ENCODE assay signal across 15 cellular contexts in the genomic region with DNA sequence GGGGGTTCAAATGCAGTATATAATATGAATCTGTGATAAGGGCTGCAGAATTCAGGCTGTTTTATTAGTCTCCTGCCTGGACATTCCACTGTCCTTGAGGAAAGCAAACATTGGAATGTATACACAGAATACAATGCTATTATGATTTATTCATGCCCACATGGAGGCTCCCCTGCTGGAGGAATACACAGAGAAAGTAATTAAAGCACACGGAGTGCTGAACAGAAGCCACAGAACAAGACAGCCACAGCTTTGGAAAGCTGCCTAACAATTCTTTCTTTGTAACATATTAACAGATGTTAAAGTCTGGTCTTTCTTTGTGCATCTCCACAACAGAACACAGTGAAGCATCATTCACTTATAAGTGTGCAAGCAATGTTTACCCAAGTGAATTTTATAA.
DNase-seq lines count a peak whose midpoint lies in the region; ATAC-seq and TF ChIP-seq lines count a peak whose summit lies in the region.
"Had no signal": no experiment of that assay in that cellular context is flagged by ENCODE, and none has a peak within 500 bp of the region (broad histone marks: within the 10 kb centered on the region; RNA-seq: fewer than 3 reads in every experiment).

No MANE protein-coding gene starts in this region.

- ATAC-seq in HG03175 (IDR thresholded peaks at IDR 0.05; ENCODE audit: unreplicated experiment) (no peak), GM21723 (IDR thresholded peaks at IDR 0.05; ENCODE audit: unreplicated experiment) (no peak)

- DNase-seq in Ammon's horn (ENCODE audit: low spot score) = peak; percentile 80
- DNase-seq in NCI-H146 (lab: John Stamatoyannopoulos, UW) = peak; percentile 85
- peak; percentile 45 for DNase-seq in left kidney (ENCODE audit: low read depth, low spot score)
- no peak for DNase-seq in ascending aorta (ENCODE audit: low spot score in 2 of 2)
- DNase-seq in stimulated activated CD4-positive, alpha-beta T cell treated with anti-CD3 and anti-CD28 coated beads, Interleukin-1b, Interleukin-23, amount 100 ng/mL, for 48 hours = no peak
- DNase-seq: activated CD4-positive, alpha-beta T cell treated with anti-CD3 and anti-CD28 coated beads for 4 hours; islet precursor cell; Karpas-422; NCI-H226; uterus had no signal

- H3K36me3 ChIP-seq in ascending aorta = no peaks in the 10 kb centered on the region
- H3K36me3 ChIP-seq: right atrium auricular region, uterus had no signal

- H3K9me3 ChIP-seq in ascending aorta = no peaks in the 10 kb centered on the region
- H3K9me3 ChIP-seq: right atrium auricular region, uterus had no signal

- no peaks in the 10 kb centered on the region for H3K4me1 ChIP-seq in ascending aorta
- H3K4me1 ChIP-seq: right atrium auricular region, uterus had no signal

- H3K27ac ChIP-seq in angular gyrus (ENCODE audit: low read depth, low read length) (peak overlapping the region; percentile 84), ascending aorta (no peak overlapping the region)
- H3K27ac ChIP-seq: HL-60, right atrium auricular region, uterus had no signal

- H3K4me3 ChIP-seq in ascending aorta = no peak overlapping the region
- H3K4me3 ChIP-seq: right atrium auricular region, uterus had no signal

- no peaks in the 10 kb centered on the region for H3K27me3 ChIP-seq in ascending aorta
- H3K27me3 ChIP-seq: right atrium auricular region, uterus had no signal

- no peak for TF ChIP-seq CTCF in ascending aorta (IDR thresholded peaks at IDR 0.05)

- intact Hi-C loops in ascending aorta (cut with DNase I) = no loop called here

Comparison
In these comparisons a context has a peak if more than half of its experiments do, and no peak if none do; other contexts are left out.
1. DNase-seq: peak in Ammon's horn (single experiment), NCI-H146 (single experiment) and left kidney (single experiment); none in ascending aorta (0 of 2) and stimulated activated CD4-positive, alpha-beta T cell treated with anti-CD3 and anti-CD28 coated beads, Interleukin-1b, Interleukin-23, amount 100 ng/mL, for 48 hours (single experiment).